1 cellular context compared by ENCODE assay signal in the genomic region with DNA sequence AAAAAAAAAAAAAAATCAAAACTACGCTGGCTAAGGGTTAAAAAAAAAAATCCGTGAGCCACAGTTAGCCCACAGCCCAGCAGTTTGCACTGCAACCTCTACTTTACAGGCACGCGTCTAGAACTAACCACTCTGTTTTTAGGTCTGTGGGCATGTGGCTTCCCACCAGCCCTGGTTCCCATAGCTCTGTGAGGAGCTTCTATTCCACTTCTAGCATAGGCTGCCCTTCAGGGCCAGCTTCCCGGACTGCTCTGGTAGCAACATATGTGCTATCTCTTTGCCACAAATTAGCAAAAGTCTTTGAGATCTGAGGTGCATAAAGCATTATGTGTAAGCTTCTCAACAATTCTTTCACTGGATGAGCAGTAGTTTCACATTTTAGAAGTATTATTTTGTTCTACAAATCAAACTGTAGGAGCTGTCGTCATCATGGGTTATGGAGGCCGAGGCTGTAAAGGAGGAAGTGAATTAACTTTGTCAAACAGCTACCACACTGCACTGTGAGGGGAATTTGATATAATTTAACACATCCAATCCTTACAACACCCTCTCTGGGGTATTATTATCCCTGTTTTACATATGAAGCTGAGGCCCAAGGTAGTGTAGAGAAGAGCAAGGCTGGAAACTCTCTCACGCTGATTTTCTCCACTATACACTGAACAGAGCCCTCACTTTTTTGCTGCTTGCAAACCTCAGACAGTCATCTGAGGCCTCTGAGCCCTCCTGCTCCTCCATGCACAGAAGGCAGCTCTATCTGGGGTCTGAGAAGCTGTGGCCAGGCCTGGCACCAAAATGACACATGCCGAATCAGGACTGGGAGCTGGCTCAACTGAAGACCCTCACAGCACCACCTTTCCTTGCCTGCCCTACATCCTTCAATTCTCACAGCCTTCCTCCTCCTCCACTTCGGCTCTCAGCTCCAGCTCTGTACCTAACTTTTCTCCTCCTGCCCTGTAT.
TF ChIP-seq lines count a peak whose summit lies in the region.

No MANE protein-coding gene starts in this region.

TF ChIP-seq in SK-N-SH, 30 proteins besides CTCF, POLR2A, EP300 and RAD21 (continued from another document):
- TF ChIP-seq, protein P1, sequence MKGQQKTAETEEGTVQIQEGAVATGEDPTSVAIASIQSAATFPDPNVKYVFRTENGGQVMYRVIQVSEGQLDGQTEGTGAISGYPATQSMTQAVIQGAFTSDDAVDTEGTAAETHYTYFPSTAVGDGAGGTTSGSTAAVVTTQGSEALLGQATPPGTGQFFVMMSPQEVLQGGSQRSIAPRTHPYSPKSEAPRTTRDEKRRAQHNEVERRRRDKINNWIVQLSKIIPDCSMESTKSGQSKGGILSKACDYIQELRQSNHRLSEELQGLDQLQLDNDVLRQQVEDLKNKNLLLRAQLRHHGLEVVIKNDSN (IDR thresholded peaks at IDR 0.05; ENCODE audit: borderline replicate concordance, low read depth) = no peak
